Comparison of ENCODE assay signal across 7 cellular contexts in the genomic region with DNA sequence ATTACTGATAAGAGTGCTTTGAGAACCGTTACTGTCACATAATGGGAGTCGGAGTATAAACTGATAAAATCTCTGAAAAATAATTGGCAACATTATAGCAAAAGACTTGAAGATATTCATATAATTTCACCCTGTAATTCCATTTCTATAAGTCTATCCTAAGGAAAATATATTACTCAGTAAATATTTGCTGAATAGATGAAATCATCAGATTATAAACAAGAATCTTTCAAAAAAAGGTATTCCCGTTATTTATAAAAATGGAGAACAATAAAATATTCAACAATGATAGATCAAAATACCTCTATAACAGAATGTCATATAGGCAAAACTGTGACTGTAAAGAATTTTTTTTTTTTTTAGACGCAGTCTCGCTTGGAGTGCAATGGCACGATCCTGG.
"Had no signal": no experiment of that assay in that cellular context is flagged by ENCODE, and none has a peak within 500 bp of the region (broad histone marks: within the 10 kb centered on the region; RNA-seq: fewer than 3 reads in every experiment).

No MANE protein-coding gene starts in this region.

- DNase-seq: GDM1, GF-D8 had no signal

- H3K4me3 ChIP-seq: GM12878 had no signal

- FAIRE-seq: GM12891, GM12892, GM18507, GM19239 had no signal

- ATAC-seq: GM12878 had no signal
